Comparison of ENCODE assay signal across 1 cellular context in the genomic region with DNA sequence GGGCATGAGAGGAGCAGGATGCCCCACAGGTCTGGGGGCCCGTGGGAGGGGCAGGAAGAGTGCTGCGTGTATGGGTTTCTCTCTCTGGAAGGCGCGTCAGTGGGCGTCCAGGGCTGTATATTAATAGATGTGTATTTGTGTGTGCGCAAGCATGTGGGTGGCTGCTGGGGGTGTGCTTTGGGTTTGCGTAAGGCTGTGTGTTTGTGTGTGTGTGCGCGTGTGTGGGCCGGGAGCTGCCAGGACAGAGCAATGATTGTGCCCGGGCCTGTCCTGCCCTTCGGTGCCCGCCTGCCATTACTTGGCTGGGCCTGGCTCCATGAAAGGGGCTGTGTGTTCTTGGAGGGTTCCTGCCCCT.
TF ChIP-seq lines count a peak whose summit lies in the region.

No MANE protein-coding gene starts in this region.

TF ChIP-seq in GM12878, 131 proteins besides CTCF, POLR2A, EP300 and RAD21:
- TF ChIP-seq, protein P1, sequence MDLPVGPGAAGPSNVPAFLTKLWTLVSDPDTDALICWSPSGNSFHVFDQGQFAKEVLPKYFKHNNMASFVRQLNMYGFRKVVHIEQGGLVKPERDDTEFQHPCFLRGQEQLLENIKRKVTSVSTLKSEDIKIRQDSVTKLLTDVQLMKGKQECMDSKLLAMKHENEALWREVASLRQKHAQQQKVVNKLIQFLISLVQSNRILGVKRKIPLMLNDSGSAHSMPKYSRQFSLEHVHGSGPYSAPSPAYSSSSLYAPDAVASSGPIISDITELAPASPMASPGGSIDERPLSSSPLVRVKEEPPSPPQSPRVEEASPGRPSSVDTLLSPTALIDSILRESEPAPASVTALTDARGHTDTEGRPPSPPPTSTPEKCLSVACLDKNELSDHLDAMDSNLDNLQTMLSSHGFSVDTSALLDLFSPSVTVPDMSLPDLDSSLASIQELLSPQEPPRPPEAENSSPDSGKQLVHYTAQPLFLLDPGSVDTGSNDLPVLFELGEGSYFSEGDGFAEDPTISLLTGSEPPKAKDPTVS (IDR thresholded peaks at IDR 0.05; ENCODE audit: low read depth, low read length): no peak
- TF ChIP-seq MEF2B (IDR thresholded peaks at IDR 0.05; ENCODE audit: partially characterized antibody, poor library complexity, severe bottlenecking): peak; percentile 26
- TF ChIP-seq, protein P2, sequence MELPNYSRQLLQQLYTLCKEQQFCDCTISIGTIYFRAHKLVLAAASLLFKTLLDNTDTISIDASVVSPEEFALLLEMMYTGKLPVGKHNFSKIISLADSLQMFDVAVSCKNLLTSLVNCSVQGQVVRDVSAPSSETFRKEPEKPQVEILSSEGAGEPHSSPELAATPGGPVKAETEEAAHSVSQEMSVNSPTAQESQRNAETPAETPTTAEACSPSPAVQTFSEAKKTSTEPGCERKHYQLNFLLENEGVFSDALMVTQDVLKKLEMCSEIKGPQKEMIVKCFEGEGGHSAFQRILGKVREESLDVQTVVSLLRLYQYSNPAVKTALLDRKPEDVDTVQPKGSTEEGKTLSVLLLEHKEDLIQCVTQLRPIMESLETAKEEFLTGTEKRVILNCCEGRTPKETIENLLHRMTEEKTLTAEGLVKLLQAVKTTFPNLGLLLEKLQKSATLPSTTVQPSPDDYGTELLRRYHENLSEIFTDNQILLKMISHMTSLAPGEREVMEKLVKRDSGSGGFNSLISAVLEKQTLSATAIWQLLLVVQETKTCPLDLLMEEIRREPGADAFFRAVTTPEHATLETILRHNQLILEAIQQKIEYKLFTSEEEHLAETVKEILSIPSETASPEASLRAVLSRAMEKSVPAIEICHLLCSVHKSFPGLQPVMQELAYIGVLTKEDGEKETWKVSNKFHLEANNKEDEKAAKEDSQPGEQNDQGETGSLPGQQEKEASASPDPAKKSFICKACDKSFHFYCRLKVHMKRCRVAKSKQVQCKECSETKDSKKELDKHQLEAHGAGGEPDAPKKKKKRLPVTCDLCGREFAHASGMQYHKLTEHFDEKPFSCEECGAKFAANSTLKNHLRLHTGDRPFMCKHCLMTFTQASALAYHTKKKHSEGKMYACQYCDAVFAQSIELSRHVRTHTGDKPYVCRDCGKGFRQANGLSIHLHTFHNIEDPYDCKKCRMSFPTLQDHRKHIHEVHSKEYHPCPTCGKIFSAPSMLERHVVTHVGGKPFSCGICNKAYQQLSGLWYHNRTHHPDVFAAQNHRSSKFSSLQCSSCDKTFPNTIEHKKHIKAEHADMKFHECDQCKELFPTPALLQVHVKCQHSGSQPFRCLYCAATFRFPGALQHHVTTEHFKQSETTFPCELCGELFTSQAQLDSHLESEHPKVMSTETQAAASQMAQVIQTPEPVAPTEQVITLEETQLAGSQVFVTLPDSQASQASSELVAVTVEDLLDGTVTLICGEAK (IDR thresholded peaks at IDR 0.05; ENCODE audit: borderline replicate concordance): no peak
- TF ChIP-seq MEF2A (IDR thresholded peaks at IDR 0.05; ENCODE audit: insufficient read depth, low read depth, low read length): 0 out of 2 replicates have a peak, but pooled peaks have one; percentile 58
- peak; percentile 54; the same call in 1 of the 2 replicates for TF ChIP-seq CREM (IDR thresholded peaks at IDR 0.05; ENCODE audit: low read depth)
- TF ChIP-seq PAX5 (IDR thresholded peaks at IDR 0.05; ENCODE audit: borderline replicate concordance, low read depth, low read length): peak; percentile 47; the same call in 1 of the 2 replicates
- TF ChIP-seq ZSCAN29 (IDR thresholded peaks at IDR 0.05): no peak
- TF ChIP-seq WRNIP1 (IDR thresholded peaks at IDR 0.05; ENCODE audit: borderline replicate concordance, low read depth, low read length): no peak
- TF ChIP-seq PML (IDR thresholded peaks at IDR 0.05; ENCODE audit: low read length): no peak
- peak; percentile 36; the same call in 1 of the 2 replicates for TF ChIP-seq NBN (IDR thresholded peaks at IDR 0.05)
- TF ChIP-seq, protein P3, sequence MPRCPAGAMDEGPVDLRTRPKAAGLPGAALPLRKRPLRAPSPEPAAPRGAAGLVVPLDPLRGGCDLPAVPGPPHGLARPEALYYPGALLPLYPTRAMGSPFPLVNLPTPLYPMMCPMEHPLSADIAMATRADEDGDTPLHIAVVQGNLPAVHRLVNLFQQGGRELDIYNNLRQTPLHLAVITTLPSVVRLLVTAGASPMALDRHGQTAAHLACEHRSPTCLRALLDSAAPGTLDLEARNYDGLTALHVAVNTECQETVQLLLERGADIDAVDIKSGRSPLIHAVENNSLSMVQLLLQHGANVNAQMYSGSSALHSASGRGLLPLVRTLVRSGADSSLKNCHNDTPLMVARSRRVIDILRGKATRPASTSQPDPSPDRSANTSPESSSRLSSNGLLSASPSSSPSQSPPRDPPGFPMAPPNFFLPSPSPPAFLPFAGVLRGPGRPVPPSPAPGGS (IDR thresholded peaks at IDR 0.05; ENCODE audit: borderline replicate concordance, insufficient read depth, low read depth, low read length, poor library complexity, severe bottlenecking): peak; percentile 22
- peak in 1 of 2 experiments; percentile 16; a peak in 1 of 4 replicates for TF ChIP-seq IKZF2 (IDR thresholded peaks at IDR 0.05)
- TF ChIP-seq EGR1 (IDR thresholded peaks at IDR 0.05; ENCODE audit: borderline replicate concordance in 1 of 2, low read depth in 2 of 2, low read length in 2 of 2): peak in 1 of 2 experiments; percentile 78; a peak in 2 of 3 replicates
- TF ChIP-seq BHLHE40 (IDR thresholded peaks at IDR 0.05; ENCODE audit: borderline replicate concordance in 1 of 2, low read depth in 2 of 2, low read length in 1 of 2): 0 out of 4 replicates have a peak, but pooled peaks of 1 of the 2 experiments have one; percentile 25
- TF ChIP-seq, protein P4, sequence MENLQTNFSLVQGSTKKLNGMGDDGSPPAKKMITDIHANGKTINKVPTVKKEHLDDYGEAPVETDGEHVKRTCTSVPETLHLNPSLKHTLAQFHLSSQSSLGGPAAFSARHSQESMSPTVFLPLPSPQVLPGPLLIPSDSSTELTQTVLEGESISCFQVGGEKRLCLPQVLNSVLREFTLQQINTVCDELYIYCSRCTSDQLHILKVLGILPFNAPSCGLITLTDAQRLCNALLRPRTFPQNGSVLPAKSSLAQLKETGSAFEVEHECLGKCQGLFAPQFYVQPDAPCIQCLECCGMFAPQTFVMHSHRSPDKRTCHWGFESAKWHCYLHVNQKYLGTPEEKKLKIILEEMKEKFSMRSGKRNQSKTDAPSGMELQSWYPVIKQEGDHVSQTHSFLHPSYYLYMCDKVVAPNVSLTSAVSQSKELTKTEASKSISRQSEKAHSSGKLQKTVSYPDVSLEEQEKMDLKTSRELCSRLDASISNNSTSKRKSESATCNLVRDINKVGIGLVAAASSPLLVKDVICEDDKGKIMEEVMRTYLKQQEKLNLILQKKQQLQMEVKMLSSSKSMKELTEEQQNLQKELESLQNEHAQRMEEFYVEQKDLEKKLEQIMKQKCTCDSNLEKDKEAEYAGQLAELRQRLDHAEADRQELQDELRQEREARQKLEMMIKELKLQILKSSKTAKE (IDR thresholded peaks at IDR 0.05; ENCODE audit: low read depth, poor library complexity, severe bottlenecking): no peak
- TF ChIP-seq, protein P5, sequence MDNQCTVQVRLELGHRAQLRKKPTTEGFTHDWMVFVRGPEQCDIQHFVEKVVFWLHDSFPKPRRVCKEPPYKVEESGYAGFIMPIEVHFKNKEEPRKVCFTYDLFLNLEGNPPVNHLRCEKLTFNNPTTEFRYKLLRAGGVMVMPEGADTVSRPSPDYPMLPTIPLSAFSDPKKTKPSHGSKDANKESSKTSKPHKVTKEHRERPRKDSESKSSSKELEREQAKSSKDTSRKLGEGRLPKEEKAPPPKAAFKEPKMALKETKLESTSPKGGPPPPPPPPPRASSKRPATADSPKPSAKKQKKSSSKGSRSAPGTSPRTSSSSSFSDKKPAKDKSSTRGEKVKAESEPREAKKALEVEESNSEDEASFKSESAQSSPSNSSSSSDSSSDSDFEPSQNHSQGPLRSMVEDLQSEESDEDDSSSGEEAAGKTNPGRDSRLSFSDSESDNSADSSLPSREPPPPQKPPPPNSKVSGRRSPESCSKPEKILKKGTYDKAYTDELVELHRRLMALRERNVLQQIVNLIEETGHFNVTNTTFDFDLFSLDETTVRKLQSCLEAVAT (IDR thresholded peaks at IDR 0.05): peak; percentile 84
- no peak for TF ChIP-seq ETV6 (conservative IDR thresholded peaks at IDR 0.05 in 1 of 2, IDR thresholded peaks at IDR 0.05 in 1 of 2; ENCODE audit: borderline replicate concordance in 1 of 2, low read depth in 1 of 2)
- TF ChIP-seq, protein P6, sequence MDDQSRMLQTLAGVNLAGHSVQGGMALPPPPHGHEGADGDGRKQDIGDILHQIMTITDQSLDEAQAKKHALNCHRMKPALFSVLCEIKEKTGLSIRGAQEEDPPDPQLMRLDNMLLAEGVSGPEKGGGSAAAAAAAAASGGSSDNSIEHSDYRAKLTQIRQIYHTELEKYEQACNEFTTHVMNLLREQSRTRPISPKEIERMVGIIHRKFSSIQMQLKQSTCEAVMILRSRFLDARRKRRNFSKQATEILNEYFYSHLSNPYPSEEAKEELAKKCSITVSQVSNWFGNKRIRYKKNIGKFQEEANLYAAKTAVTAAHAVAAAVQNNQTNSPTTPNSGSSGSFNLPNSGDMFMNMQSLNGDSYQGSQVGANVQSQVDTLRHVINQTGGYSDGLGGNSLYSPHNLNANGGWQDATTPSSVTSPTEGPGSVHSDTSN (IDR thresholded peaks at IDR 0.05; ENCODE audit: insufficient replicate concordance, low read depth, low read length): no peak
- TF ChIP-seq SUPT20H (IDR thresholded peaks at IDR 0.05; ENCODE audit: borderline replicate concordance, control insufficient read depth, low read depth, low read length): no peak
- 0 out of 2 replicates have a peak, but pooled peaks have one; percentile 6 for TF ChIP-seq CBFB (IDR thresholded peaks at IDR 0.05; ENCODE audit: low read depth)
- no peak for TF ChIP-seq SUZ12 (IDR thresholded peaks at IDR 0.05; ENCODE audit: unreplicated experiment)
- TF ChIP-seq NR2C1 (IDR thresholded peaks at IDR 0.05): no peak
- TF ChIP-seq, protein P7, sequence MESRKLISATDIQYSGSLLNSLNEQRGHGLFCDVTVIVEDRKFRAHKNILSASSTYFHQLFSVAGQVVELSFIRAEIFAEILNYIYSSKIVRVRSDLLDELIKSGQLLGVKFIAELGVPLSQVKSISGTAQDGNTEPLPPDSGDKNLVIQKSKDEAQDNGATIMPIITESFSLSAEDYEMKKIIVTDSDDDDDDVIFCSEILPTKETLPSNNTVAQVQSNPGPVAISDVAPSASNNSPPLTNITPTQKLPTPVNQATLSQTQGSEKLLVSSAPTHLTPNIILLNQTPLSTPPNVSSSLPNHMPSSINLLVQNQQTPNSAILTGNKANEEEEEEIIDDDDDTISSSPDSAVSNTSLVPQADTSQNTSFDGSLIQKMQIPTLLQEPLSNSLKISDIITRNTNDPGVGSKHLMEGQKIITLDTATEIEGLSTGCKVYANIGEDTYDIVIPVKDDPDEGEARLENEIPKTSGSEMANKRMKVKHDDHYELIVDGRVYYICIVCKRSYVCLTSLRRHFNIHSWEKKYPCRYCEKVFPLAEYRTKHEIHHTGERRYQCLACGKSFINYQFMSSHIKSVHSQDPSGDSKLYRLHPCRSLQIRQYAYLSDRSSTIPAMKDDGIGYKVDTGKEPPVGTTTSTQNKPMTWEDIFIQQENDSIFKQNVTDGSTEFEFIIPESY (IDR thresholded peaks at IDR 0.05): peak; percentile 92
- peak; percentile 47 for TF ChIP-seq IKZF1 (conservative IDR thresholded peaks at IDR 0.05)
- TF ChIP-seq CREB1 (IDR thresholded peaks at IDR 0.05; ENCODE audit: low read depth): 0 out of 2 replicates have a peak, but pooled peaks have one; percentile 16
- 0 out of 2 replicates have a peak, but pooled peaks have one; percentile 43 for TF ChIP-seq GATAD2B (conservative IDR thresholded peaks at IDR 0.05; ENCODE audit: low read depth)
